ENCODE assay signal across 11 cellular contexts in the genomic region with DNA sequence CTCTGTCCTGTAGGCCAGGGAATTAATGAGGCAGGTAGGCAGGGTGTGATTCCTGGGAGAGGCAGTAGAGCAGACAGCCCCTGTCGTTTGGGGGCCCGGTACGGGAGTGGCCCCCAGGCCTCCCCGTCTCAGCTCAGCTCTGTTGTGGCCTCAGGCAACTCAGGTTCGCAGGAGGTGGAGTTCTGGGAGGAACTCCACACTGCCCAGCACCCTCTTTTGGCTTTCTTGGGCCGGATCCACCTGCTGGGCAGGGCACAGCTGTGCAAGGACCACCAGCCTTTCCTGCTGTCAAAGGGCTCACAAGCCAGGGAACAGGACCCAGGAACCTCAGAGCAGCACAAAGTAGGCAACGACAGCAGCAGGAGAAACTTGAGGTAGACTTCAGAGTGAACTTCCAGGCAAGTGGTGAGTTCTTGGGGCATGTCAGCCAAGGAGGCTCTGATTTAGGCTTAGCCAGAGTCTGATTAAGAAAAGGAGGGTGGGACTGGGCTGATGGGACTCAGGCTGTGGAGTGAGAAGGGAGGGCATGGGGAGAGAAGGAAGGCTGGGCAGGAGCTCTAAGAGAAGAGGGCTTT. TPM values are rescaled to one million over a fixed set of nuclear protein-coding genes. Genes with fewer than 3 reads are reported as not detected.
DNase-seq lines count a peak whose midpoint lies in the region; ATAC-seq, FAIRE-seq and TF ChIP-seq lines count a peak whose summit lies in the region.
"Had no signal": no experiment of that assay in that cellular context is flagged by ENCODE, and none has a peak within 500 bp of the region (broad histone marks: within the 10 kb centered on the region; RNA-seq: fewer than 3 reads in every experiment).

No MANE protein-coding gene starts in this region.

- intact Hi-C loops in K562 (cut with micrococcal nuclease): no loop called here

- H3K4me3 Mint-ChIP-seq in activated naive CD4-positive, alpha-beta T cell treated with anti-CD3 and anti-CD28 coated beads, Interleukin-2, amount 50 U/mL, for 24 hours: peak overlapping the region; percentile 13

- H3K27me3 Mint-ChIP-seq in activated naive CD4-positive, alpha-beta T cell treated with anti-CD3 and anti-CD28 coated beads, Interleukin-2, amount 50 U/mL, for 24 hours: no peaks in the 10 kb centered on the region

- H3K4me1 ChIP-seq in K562 (replicated peaks in 1 of 2; ENCODE audit: control insufficient read depth in 2 of 2, insufficient read depth in 2 of 2, low read length in 2 of 2) (peaks cover 0 to 10% of the 10 kb centered on the region in 2 experiments; a peak in 3 of 5 replicates), mucosa of rectum (ENCODE audit: control insufficient read depth in 2 of 2, insufficient read depth in 2 of 2, low read length in 2 of 2) (peaks cover 16 to 18% of the 10 kb centered on the region in 2 donors), upper lobe of left lung (peaks cover 16 to 24% (median 20%) of the 10 kb centered on the region in 4 donors)

- CTCF ChIA-PET in K562 (lab: Yijun Ruan, JAX; ENCODE audit: low intra/inter-chr PET ratio): no interaction called here

- H3K36me3 ChIP-seq in K562 (ENCODE audit: control insufficient read depth, insufficient read depth, low read length) (no peaks in the 10 kb centered on the region), mucosa of rectum (ENCODE audit: control insufficient read depth in 2 of 2, insufficient read depth in 2 of 2, low read length in 2 of 2) (no peaks in the 10 kb centered on the region), upper lobe of left lung (no peaks in the 10 kb centered on the region)

- no peak for TF ChIP-seq POLR2A in K562 (conservative IDR thresholded peaks at IDR 0.05)
- TF ChIP-seq POLR2A in upper lobe of left lung (IDR thresholded peaks at IDR 0.05): no peak

- FAIRE-seq in K562 (lab: Jason Lieb, UNC): peak; percentile 49

- H3K4me1 Mint-ChIP-seq in activated naive CD4-positive, alpha-beta T cell treated with anti-CD3 and anti-CD28 coated beads, Interleukin-2, amount 50 U/mL, for 24 hours: peaks cover 7% of the 10 kb centered on the region

- no peak overlapping the region for H3K4me2 ChIP-seq in K562 (ENCODE audit: insufficient read depth, low read length)

- H3K79me2 ChIP-seq in K562 (ENCODE audit: control insufficient read depth, insufficient read depth, low read length): no peaks in the 10 kb centered on the region

- 0% methylated on average over 7 of the region's 7 CpGs for WGBS in K562 (ENCODE audit: insufficient coverage, low coverage, missing lambda C conversion rate)
- WGBS in upper lobe of left lung, 2 donors: 88 to 89% methylated on average over 1 to 7 of the region's 7 CpGs

- no peak overlapping the region for H2AFZ ChIP-seq in K562 (ENCODE audit: low read depth, low read length)

- H3K27ac ChIP-seq in K562 (ENCODE audit: extremely low read depth, low read depth, low read length) (no peak overlapping the region), mucosa of rectum (ENCODE audit: low read depth in 2 of 2, low read length in 2 of 2) (peak overlapping the region; percentile 82 to 86), upper lobe of left lung (peak overlapping the region in 3 of 4 donors; percentile 52 to 91 (median 72))

- no peaks in the 10 kb centered on the region for H3K36me3 Mint-ChIP-seq in activated naive CD4-positive, alpha-beta T cell treated with anti-CD3 and anti-CD28 coated beads, Interleukin-2, amount 50 U/mL, for 24 hours

- H3K9me3 ChIP-seq in K562 (replicated peaks; ENCODE audit: control insufficient read depth, insufficient read depth, low read depth, low read length): no peaks in the 10 kb centered on the region
- no peaks in the 10 kb centered on the region for H3K9me3 ChIP-seq in mucosa of rectum (ENCODE audit: control insufficient read depth in 2 of 2, low read length in 2 of 2)
- H3K9me3 ChIP-seq in upper lobe of left lung: no peaks in the 10 kb centered on the region

- H3K4me3 ChIP-seq in K562: no peak overlapping the region
- peak overlapping the region; percentile 31 to 52 for H3K4me3 ChIP-seq in mucosa of rectum (ENCODE audit: low read length in 2 of 2)
- H3K4me3 ChIP-seq in upper lobe of left lung: peak overlapping the region in 2 of 4 donors; percentile 21 to 30

- H3K27me3 ChIP-seq in K562 (ENCODE audit: control insufficient read depth in 2 of 2, insufficient read depth in 2 of 2, low read length in 2 of 2) (peaks cover 44 to 77% of the 10 kb centered on the region in 2 experiments), mucosa of rectum (ENCODE audit: control insufficient read depth in 2 of 2, insufficient read depth in 2 of 2, low read length in 2 of 2) (no peaks in the 10 kb centered on the region), upper lobe of left lung (no peaks in the 10 kb centered on the region)

- ATAC-seq in K562: no peak
- peak in 1 of 2 donors; percentile 12 for ATAC-seq in upper lobe of left lung (ENCODE audit: low FRiP score in 2 of 2)
- no peak for ATAC-seq in GM21528 (IDR thresholded peaks at IDR 0.05; ENCODE audit: low FRiP score, unreplicated experiment)
- ATAC-seq in HG02870 (IDR thresholded peaks at IDR 0.05; ENCODE audit: unreplicated experiment): no peak

- BruUV-seq in K562 (replicated peaks; lab: Mats Ljungman, UMichigan): no TSS peak

- H3K9me3 Mint-ChIP-seq in activated naive CD4-positive, alpha-beta T cell treated with anti-CD3 and anti-CD28 coated beads, Interleukin-2, amount 50 U/mL, for 24 hours: no peaks in the 10 kb centered on the region

- H3K27ac Mint-ChIP-seq in activated naive CD4-positive, alpha-beta T cell treated with anti-CD3 and anti-CD28 coated beads, Interleukin-2, amount 50 U/mL, for 24 hours: peak overlapping the region; percentile 6

- POLR2A ChIA-PET in K562 (lab: Yijun Ruan, JAX): interaction anchor here (0.6 kb wide), 1 partner anchor 790 kb away, joined by 4 read pairs; no protein-coding TSS in a partner anchor

- no peaks in the 10 kb centered on the region for H3K9me1 ChIP-seq in K562 (ENCODE audit: control insufficient read depth, insufficient read depth, low read length)

- H3K9ac ChIP-seq in K562 (ENCODE audit: insufficient read depth in 1 of 2, low read depth in 2 of 2, low read length in 2 of 2): peak overlapping the region in 1 of 2 experiments; percentile 37; a peak in 1 of 4 replicates
- peak overlapping the region; percentile 5 to 56 for H3K9ac ChIP-seq in mucosa of rectum (ENCODE audit: low read depth in 1 of 2, low read length in 2 of 2)

- DNase-seq in activated naive CD4-positive, alpha-beta T cell treated with anti-CD3 and anti-CD28 coated beads, Interleukin-2, amount 50 U/mL, for 16 hours: no peak
- DNase-seq in K562 (ENCODE audit: extremely low read depth in 1 of 4, low spot score in 3 of 4) (no peak), upper lobe of left lung (no peak), NCI-H2029 (lab: John Stamatoyannopoulos, UW) (no peak)
- DNase-seq: NCI-H524 treated with DMSO at 0.1 percent for 48 hours; stimulated activated CD4-positive, alpha-beta T cell treated with anti-CD3 and anti-CD28 coated beads, Interleukin-4, amount 100 ng/mL, for 1 hour had no signal

- in situ Hi-C loops in K562 (cut with MboI): no loop called here

- no peak for TF ChIP-seq EP300 in K562 (IDR thresholded peaks at IDR 0.05; ENCODE audit: low read length)
- TF ChIP-seq EP300 in upper lobe of left lung (IDR thresholded peaks at IDR 0.05): no peak

- TF ChIP-seq RAD21 in K562 (CRISPR knock-in tag; conservative IDR thresholded peaks at IDR 0.05 in 1 of 2, IDR thresholded peaks at IDR 0.05 in 1 of 2): no peak

- TF ChIP-seq CTCF in K562 (IDR thresholded peaks at IDR 0.05 in 2 of 3, conservative IDR thresholded peaks at IDR 0.05 in 1 of 3; ENCODE audit: insufficient read depth in 2 of 3, low read depth in 1 of 3, low read length in 3 of 3) (no peak), upper lobe of left lung (IDR thresholded peaks at IDR 0.05) (no peak)

- H4K20me1 ChIP-seq in K562 (replicated peaks; ENCODE audit: control insufficient read depth, insufficient read depth, low read length): peaks cover 8% of the 10 kb centered on the region; the same call in 1 of the 2 replicates

RNA-seq across cellular contexts. Expression of gene RAB44, which starts 36.9 kb away (rescaled TPM):
- not detected in 2 replicates for total RNA-seq in K562 (2011; cell fraction: chromatin; rRNA removed; ENCODE audit: low replicate concordance)
- 0.17 TPM in 1 of 2 replicates, not detected in the other for total RNA-seq in K562 (2011; cell fraction: nucleolus; rRNA removed)
- not detected in 2 replicates for total RNA-seq in K562 (2011; cell fraction: nucleoplasm; rRNA removed)
- not detected in 2 replicates for total RNA-seq in K562 (2014; rRNA removed)
- total RNA-seq in K562 (2014; rRNA removed; fragmentation: Illumina TruSeq; extraction: Trizol): not detected in 2 replicates
- total RNA-seq in K562 (2015; rRNA removed; fragmentation: Illumina TruSeq; extraction: Trizol): not detected in 2 replicates
- not detected in 2 replicates for total RNA-seq in K562 (2021)
- not detected in 2 replicates for polyA plus RNA-seq in K562 (2011; rRNA removed)
- not detected in 2 replicates for polyA plus RNA-seq in K562 (2011; cell fraction: cytosol; rRNA removed)
- not detected in 2 replicates for polyA plus RNA-seq in K562 (2011; cell fraction: nucleus; rRNA removed)
- 0.10 TPM in 1 of 2 replicates, not detected in the other for polyA plus RNA-seq in K562 (2012)
- polyA plus RNA-seq in K562 (2014; fragmentation: Illumina TruSeq; extraction: Trizol): not detected in 2 replicates
- not detected for polyA plus RNA-seq in K562 (2014; fragmentation: Nextera tagmentation; extraction: Ambion mirVana)
- not detected in 2 replicates for polyA plus RNA-seq in K562 (2014; rRNA removed)
- not detected in 2 replicates for polyA minus RNA-seq in K562 (2011; rRNA and poly(A)+ RNA removed)
- not detected in 2 replicates for polyA minus RNA-seq in K562 (2011; cell fraction: cytosol; rRNA and poly(A)+ RNA removed)
- polyA minus RNA-seq in K562 (2011; cell fraction: nucleus; rRNA and poly(A)+ RNA removed): not detected in 2 replicates
- 1 to 10 TPM in 3 of 6 donors, under 1 TPM in 3; 0.20 to 3.1 (median 1.2) TPM for total RNA-seq in upper lobe of left lung
- total RNA-seq: fibroblast of villous mesenchyme had no signal

RNA-seq across cellular contexts. Expression of gene CDKN1A, which starts 56.1 kb away (rescaled TPM):
- 2.3 and 8.5 TPM in 2 replicates for total RNA-seq in K562 (2011; cell fraction: chromatin; rRNA removed; ENCODE audit: low replicate concordance)
- total RNA-seq in K562 (2011; cell fraction: nucleolus; rRNA removed): 6.4 and 8.2 TPM in 2 replicates
- total RNA-seq in K562 (2011; cell fraction: nucleoplasm; rRNA removed): 5.9 and 9.0 TPM in 2 replicates
- total RNA-seq in K562 (2014; rRNA removed): 5.1 and 5.6 TPM in 2 replicates
- 2.5 and 3.3 TPM in 2 replicates for total RNA-seq in K562 (2014; rRNA removed; fragmentation: Illumina TruSeq; extraction: Trizol)
- total RNA-seq in K562 (2015; rRNA removed; fragmentation: Illumina TruSeq; extraction: Trizol): 2.1 TPM in 2 replicates
- 7.3 and 8.1 TPM in 2 replicates for total RNA-seq in K562 (2021)
- 7.6 and 9.2 TPM in 2 replicates for polyA plus RNA-seq in K562 (2011; rRNA removed)
- polyA plus RNA-seq in K562 (2011; cell fraction: cytosol; rRNA removed): 10.9 and 18.9 TPM in 2 replicates
- polyA plus RNA-seq in K562 (2011; cell fraction: nucleus; rRNA removed): 9.1 and 12.7 TPM in 2 replicates
- 8.9 and 18.7 TPM in 2 replicates for polyA plus RNA-seq in K562 (2012)
- polyA plus RNA-seq in K562 (2014; fragmentation: Illumina TruSeq; extraction: Trizol): 5.8 and 7.7 TPM in 2 replicates
- under 1 TPM; 0.25 to 0.49 TPM for polyA plus RNA-seq in K562 (2014; fragmentation: Nextera tagmentation; extraction: Ambion mirVana)
- 5.9 and 7.0 TPM in 2 replicates for polyA plus RNA-seq in K562 (2014; rRNA removed)
- 2.5 and 3.7 TPM in 2 replicates for polyA minus RNA-seq in K562 (2011; rRNA and poly(A)+ RNA removed)
- 3.7 and 5.2 TPM in 2 replicates for polyA minus RNA-seq in K562 (2011; cell fraction: cytosol; rRNA and poly(A)+ RNA removed)
- 3.1 and 4.0 TPM in 2 replicates for polyA minus RNA-seq in K562 (2011; cell fraction: nucleus; rRNA and poly(A)+ RNA removed)
- total RNA-seq in upper lobe of left lung: 100 to 1,000 TPM in 4 of 6 donors, 10 to 100 TPM in 2; 61.8 to 186 (median 127) TPM

Comparison
In these comparisons a context has a peak if more than half of its experiments do, and no peak if none do; other contexts are left out.
1. RNA of gene CDKN1A, which starts 56.1 kb away (total RNA-seq): 61.8 to 186 TPM in upper lobe of left lung; 2.1 to 9.0 TPM in K562; every median in the first group is over 4 times any median in the second.